8 cellular contexts compared by ENCODE assay signal in the genomic region with DNA sequence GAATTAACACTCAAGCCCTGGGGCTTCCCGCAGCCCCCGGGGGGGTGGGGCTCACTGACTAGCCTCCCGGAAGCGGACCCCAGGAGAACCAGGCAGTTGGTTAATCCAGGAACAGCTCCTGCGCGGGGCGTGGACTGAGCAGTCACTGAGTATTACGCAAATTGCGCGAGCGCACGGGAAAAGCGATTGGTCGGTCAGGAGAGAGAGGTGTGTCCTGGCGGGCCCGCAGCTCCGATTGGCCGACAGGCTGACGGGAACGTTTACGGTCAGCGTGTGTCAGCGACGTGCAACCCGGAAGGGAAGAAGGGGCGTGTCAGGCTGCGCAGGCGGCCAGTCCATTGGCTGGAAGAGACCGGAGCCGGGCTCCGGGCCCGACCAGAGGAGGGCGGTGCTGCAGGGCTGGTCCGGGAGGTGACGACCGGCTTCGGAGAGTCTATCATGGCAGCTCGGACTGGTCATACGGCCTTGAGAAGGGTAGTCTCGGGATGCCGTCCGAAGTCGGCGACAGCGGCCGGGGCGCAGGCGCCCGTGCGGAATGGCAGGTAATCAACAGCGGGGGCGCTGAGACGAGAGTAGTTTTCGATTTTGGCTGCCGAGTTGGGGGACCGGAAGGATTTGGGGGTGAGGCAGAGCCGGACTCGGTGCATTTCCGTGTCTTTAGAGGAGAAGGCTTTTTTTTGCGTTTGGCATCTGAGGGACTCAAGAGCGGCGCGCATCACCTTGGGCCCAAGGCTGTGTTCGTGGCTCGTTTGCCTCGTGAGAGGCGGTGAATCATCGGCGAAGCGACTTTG. TPM values are rescaled to one million over a fixed set of nuclear protein-coding genes. Genes with fewer than 3 reads are reported as not detected.
A peak's percentile ranks its signal among the peaks of the same experiment; 100 is the strongest.
DNase-seq lines count a peak whose midpoint lies in the region; ATAC-seq and TF ChIP-seq lines count a peak whose summit lies in the region.

A gene (plus strand): TSS at position 430 of the 791 bp plus-strand sequence. CDS start 9 bp downstream, at position 439.

- H3K36me3 Mint-ChIP-seq in GM23338 (ENCODE audit: low read depth): no peaks in the 10 kb centered on the region; the same call in 2 of the 3 replicates
- H3K36me3 Mint-ChIP-seq in naive B cell: peaks cover 0 to 7% of the 10 kb centered on the region in 2 donors
- H3K36me3 Mint-ChIP-seq in stimulated activated memory B cell treated with anti-CD40 and anti-IgM and Interleukin-4, amounts not matched to agents 10 μg/mL and 1 μg/mL and 100 μg/mL, for 72 hours: peaks cover 5% of the 10 kb centered on the region

- H2AFZ ChIP-seq in GM23338: peak within 1 kb of the TSS; percentile 73; the same call in 1 of the 2 replicates

- ATAC-seq in GM23338 (peak; percentile 94), naive B cell (ENCODE audit: low read depth in 2 of 2) (peak; percentile 85 to 87)
- ATAC-seq in stimulated activated memory B cell treated with anti-CD40 and anti-IgM and Interleukin-4, amounts not matched to agents 10 μg/mL and 1 μg/mL and 100 μg/mL, for 72 hours: peak; percentile 98

- peak within 1 kb of the TSS; percentile 99 for H3K27ac Mint-ChIP-seq in GM23338
- H3K27ac Mint-ChIP-seq in naive B cell: peak within 1 kb of the TSS; percentile 98 to 100 (median 100)
- H3K27ac Mint-ChIP-seq in stimulated activated memory B cell treated with anti-CD40 and anti-IgM and Interleukin-4, amounts not matched to agents 10 μg/mL and 1 μg/mL and 100 μg/mL, for 72 hours: peak within 1 kb of the TSS; percentile 98

- peaks cover 9% of the 10 kb centered on the region; the same call in 1 of the 2 replicates for H3K4me1 ChIP-seq in GM23338 (ENCODE audit: insufficient read depth)

- H3K36me3 ChIP-seq in GM23338 (ENCODE audit: insufficient read depth): no peaks in the 10 kb centered on the region

- H3F3A ChIP-seq in GM23338 (replicated peaks; ENCODE audit: low read depth): peaks cover 15% of the 10 kb centered on the region; the same call in 1 of the 2 replicates

- DNase-seq in EH (ENCODE audit: low read depth): peak; percentile 100
- DNase-seq in GM23338 (ENCODE audit: low spot score): peak; percentile 100
- DNase-seq in LHCN-M2 (ENCODE audit: low read depth): peak; percentile 99
- DNase-seq in RPMI8226: peak; percentile 99
- peak; percentile 92 to 98 for DNase-seq in activated T-helper 1 cell treated with anti-CD3 and anti-CD28 coated beads, Interleukin-2, amount 50 U/mL, for 16 hours (ENCODE audit: low read depth in 1 of 2, low spot score in 1 of 2)
- DNase-seq in fibroblast of gingiva (ENCODE audit: low read depth): peak; percentile 100
- peak; percentile 98 for DNase-seq in naive B cell

- H3K4me2 ChIP-seq in GM23338: peak within 1 kb of the TSS; percentile 88

- peak within 1 kb of the TSS; percentile 75 for H3K4me3 ChIP-seq in GM23338

- H3K79me2 ChIP-seq in GM23338 (replicated peaks; ENCODE audit: insufficient read depth): peaks cover 46% of the 10 kb centered on the region

- H3K27me3 Mint-ChIP-seq in GM23338 (ENCODE audit: insufficient read depth, low read depth, poor library complexity) (peaks cover 4% of the 10 kb centered on the region), naive B cell (no peaks in the 10 kb centered on the region)
- H3K27me3 Mint-ChIP-seq in stimulated activated memory B cell treated with anti-CD40 and anti-IgM and Interleukin-4, amounts not matched to agents 10 μg/mL and 1 μg/mL and 100 μg/mL, for 72 hours: no peaks in the 10 kb centered on the region

- H3K9me3 Mint-ChIP-seq in GM23338 (no peaks in the 10 kb centered on the region; the same call in 1 of the 3 replicates), naive B cell (no peaks in the 10 kb centered on the region)
- no peaks in the 10 kb centered on the region for H3K9me3 Mint-ChIP-seq in stimulated activated memory B cell treated with anti-CD40 and anti-IgM and Interleukin-4, amounts not matched to agents 10 μg/mL and 1 μg/mL and 100 μg/mL, for 72 hours

- H4K20me1 ChIP-seq in GM23338 (replicated peaks; ENCODE audit: insufficient read depth): peaks cover 22% of the 10 kb centered on the region

- no peaks in the 10 kb centered on the region for H3K9me2 ChIP-seq in GM23338 (ENCODE audit: insufficient read depth)

- H3K27ac ChIP-seq in GM23338 (ENCODE audit: low read depth): peak within 1 kb of the TSS; percentile 97

- H3K4me1 Mint-ChIP-seq in GM23338 (peaks cover 9% of the 10 kb centered on the region), naive B cell (peaks cover 26 to 49% (median 48%) of the 10 kb centered on the region in 3 donors)
- peaks cover 41% of the 10 kb centered on the region for H3K4me1 Mint-ChIP-seq in stimulated activated memory B cell treated with anti-CD40 and anti-IgM and Interleukin-4, amounts not matched to agents 10 μg/mL and 1 μg/mL and 100 μg/mL, for 72 hours

- peak; percentile 15 to 38; a peak in 3 of 4 replicates for TF ChIP-seq CTCF in GM23338 (conservative IDR thresholded peaks at IDR 0.05; ENCODE audit: low read depth in 2 of 2)

- H3K27me3 ChIP-seq in GM23338 (ENCODE audit: insufficient read depth): no peaks in the 10 kb centered on the region

- H3K4me3 Mint-ChIP-seq in GM23338 (peak within 1 kb of the TSS; percentile 95), naive B cell (peak within 1 kb of the TSS; percentile 96 to 100 (median 100))
- H3K4me3 Mint-ChIP-seq in stimulated activated memory B cell treated with anti-CD40 and anti-IgM and Interleukin-4, amounts not matched to agents 10 μg/mL and 1 μg/mL and 100 μg/mL, for 72 hours: peak within 1 kb of the TSS; percentile 99

TF ChIP-seq in GM23338, 12 proteins besides CTCF, POLR2A, EP300 and RAD21:
- peak; percentile 87 for TF ChIP-seq CREB1 (CRISPR knock-in tag; IDR thresholded peaks at IDR 0.05; ENCODE audit: low read depth)
- no peak for TF ChIP-seq ZNF114 (CRISPR knock-in tag; IDR thresholded peaks at IDR 0.05)
- TF ChIP-seq POLR2AphosphoS5 (IDR thresholded peaks at IDR 0.05; ENCODE audit: low read depth): peak; percentile 68

RNA-seq across cellular contexts. Expression of the gene that starts here (rescaled TPM):
- total RNA-seq in GM23338 (2014; rRNA removed; shearing (Covaris generic)): 27.6 and 30.5 TPM in 2 replicates
- polyA plus RNA-seq in GM23338 (2016; fragmentation: Nextera tagmentation; extraction: Ambion mirVana): 23.2 and 26.1 TPM in 2 replicates
- 34.8 and 39.1 TPM in 2 replicates for total RNA-seq in LHCN-M2 (2014; rRNA removed)
- 11.8 TPM for polyA plus RNA-seq in LHCN-M2 (2012)
- polyA plus RNA-seq in naive B cell (ENCODE audit: low read depth in 6 of 6): 10 to 100 TPM; 36.6 to 83.2 (median 48.5) TPM

Comparison
In these comparisons a context has a peak if more than half of its experiments do, and no peak if none do; other contexts are left out.
1. Peak in every context shown above with its lines: DNase-seq, ATAC-seq, H3K4me3 ChIP-seq and H3K27ac ChIP-seq.